In genomic region chr1:40317394-40318074, GRCh38 we compare ENCODE assay signal across 8 cellular contexts. TPM values are rescaled to one million over a fixed set of nuclear protein-coding genes. Genes with fewer than 3 reads are reported as not detected.
A peak's percentile ranks its signal among the peaks of the same experiment; 100 is the strongest.
DNase-seq lines count a peak whose midpoint lies in the region; ATAC-seq and TF ChIP-seq lines count a peak whose summit lies in the region.

No MANE protein-coding gene starts in this region.

- H3K4me3 ChIP-seq in iPS-15b (ENCODE audit: low read depth, low read length), result peak overlapping the region; percentile 62
- peak overlapping the region in 7 of 8 donors; percentile 39 to 82 (median 54) for H3K4me3 ChIP-seq in spleen

- H3K27me3 Mint-ChIP-seq in T-helper 1 cell treated with Interleukin-12 subunit alpha and Interleukin-12 subunit beta and Interleukin-4 antibody, amounts not matched to agents 30 μg/mL and 1 μg/mL, for 36 hours (ENCODE audit: low read depth), result peaks cover 28% of the 10 kb centered on the region

- no peak for ATAC-seq in GM19328 (IDR thresholded peaks at IDR 0.05; ENCODE audit: unreplicated experiment)

- in situ Hi-C loops in ACHN (cut with HindIII; ENCODE audit: low pct_ligation_motif_present, low pct_unique_long_range_greater_than_20kb, low sequenced_read_pairs), result no loop called here

- peaks cover 8% of the 10 kb centered on the region for H3K36me3 Mint-ChIP-seq in T-helper 1 cell treated with Interleukin-12 subunit alpha and Interleukin-12 subunit beta and Interleukin-4 antibody, amounts not matched to agents 30 μg/mL and 1 μg/mL, for 36 hours (ENCODE audit: low read depth)

- H3K27ac ChIP-seq in VCaP (peak overlapping the region; percentile 67; the same call in 1 of the 2 replicates), spleen (no peak overlapping the region)

- H3K4me3 Mint-ChIP-seq in T-helper 1 cell treated with Interleukin-12 subunit alpha and Interleukin-12 subunit beta and Interleukin-4 antibody, amounts not matched to agents 30 μg/mL and 1 μg/mL, for 36 hours, result peak overlapping the region; percentile 66

- no peak for TF ChIP-seq POLR2A in spleen (IDR thresholded peaks at IDR 0.05)

- no peak for TF ChIP-seq CTCF in VCaP (conservative IDR thresholded peaks at IDR 0.05)
- no peak for TF ChIP-seq CTCF in spleen (IDR thresholded peaks at IDR 0.05 in 8 of 11, conservative IDR thresholded peaks at IDR 0.05 in 3 of 11)

- H3K4me1 ChIP-seq in iPS-15b (ENCODE audit: control insufficient read depth, insufficient read depth, low read length) (peaks cover 4% of the 10 kb centered on the region), spleen (peaks cover 22 to 52% (median 51%) of the 10 kb centered on the region in 6 donors)

- intact Hi-C loops in spleen (cut with DNase I; ENCODE audit: low total_unique reads), result no loop called here

- H3K27me3 ChIP-seq in iPS-15b (ENCODE audit: control insufficient read depth, insufficient read depth, low read length), result peaks cover 60% of the 10 kb centered on the region
- peaks cover 0 to 45% (median 24%) of the 10 kb centered on the region in 7 donors for H3K27me3 ChIP-seq in spleen (replicated peaks in 1 of 7)

- H3K4me1 Mint-ChIP-seq in T-helper 1 cell treated with Interleukin-12 subunit alpha and Interleukin-12 subunit beta and Interleukin-4 antibody, amounts not matched to agents 30 μg/mL and 1 μg/mL, for 36 hours (ENCODE audit: low read depth), result peaks cover 37% of the 10 kb centered on the region

- H3K9me3 Mint-ChIP-seq in T-helper 1 cell treated with Interleukin-12 subunit alpha and Interleukin-12 subunit beta and Interleukin-4 antibody, amounts not matched to agents 30 μg/mL and 1 μg/mL, for 36 hours, result no peaks in the 10 kb centered on the region

- no peak overlapping the region for H3K9ac ChIP-seq in iPS-15b (ENCODE audit: low read depth, low read length)

- 30 to 54% (median 43%) methylated on average over 15 to 21 of the region's 21 CpGs for WGBS in spleen, 5 donors

- H3K9me3 ChIP-seq in iPS-15b (ENCODE audit: control insufficient read depth, insufficient read depth, low read length) (no peaks in the 10 kb centered on the region), spleen (no peaks in the 10 kb centered on the region)

- DNase-seq in T-helper 1 cell (no peak), spleen (no peak), ACHN (no peak), DMS153 (lab: John Stamatoyannopoulos, UW) (no peak)

- H3K27ac Mint-ChIP-seq in T-helper 1 cell treated with Interleukin-12 subunit alpha and Interleukin-12 subunit beta and Interleukin-4 antibody, amounts not matched to agents 30 μg/mL and 1 μg/mL, for 36 hours, result peak overlapping the region; percentile 61

- H3K36me3 ChIP-seq in iPS-15b (ENCODE audit: control insufficient read depth, insufficient read depth, low read length) (no peaks in the 10 kb centered on the region), spleen (no peaks in the 10 kb centered on the region)

RNA-seq across cellular contexts. Expression of gene COL9A2, which starts 0.4 kb away (rescaled TPM):
- total RNA-seq in spleen, result 10 to 100 TPM in 2 of 7 donors, 1 to 10 TPM in 5; 3.1 to 16.0 (median 6.2) TPM
- polyA plus RNA-seq in spleen, result 10 to 100 TPM in 2 of 3 donors, 1 to 10 TPM in 1; 9.1 to 17.8 (median 10.1) TPM

RNA-seq across cellular contexts. Expression of gene SMAP2, which starts 56.0 kb away (rescaled TPM):
- total RNA-seq in spleen, result 100 to 1,000 TPM; 120 to 435 (median 252) TPM
- 100 to 1,000 TPM; 135 to 196 (median 148) TPM for polyA plus RNA-seq in spleen

RNA-seq across cellular contexts. Expression of gene ZMPSTE24, which starts 59.5 kb away (rescaled TPM):
- 10 to 100 TPM; 20.4 to 33.3 (median 25.2) TPM for total RNA-seq in spleen
- 10 to 100 TPM in 2 of 3 donors, 1 to 10 TPM in 1; 7.9 to 10.9 (median 10.6) TPM for polyA plus RNA-seq in spleen
